Comparison of ENCODE assay signal across 9 cellular contexts in the genomic region with DNA sequence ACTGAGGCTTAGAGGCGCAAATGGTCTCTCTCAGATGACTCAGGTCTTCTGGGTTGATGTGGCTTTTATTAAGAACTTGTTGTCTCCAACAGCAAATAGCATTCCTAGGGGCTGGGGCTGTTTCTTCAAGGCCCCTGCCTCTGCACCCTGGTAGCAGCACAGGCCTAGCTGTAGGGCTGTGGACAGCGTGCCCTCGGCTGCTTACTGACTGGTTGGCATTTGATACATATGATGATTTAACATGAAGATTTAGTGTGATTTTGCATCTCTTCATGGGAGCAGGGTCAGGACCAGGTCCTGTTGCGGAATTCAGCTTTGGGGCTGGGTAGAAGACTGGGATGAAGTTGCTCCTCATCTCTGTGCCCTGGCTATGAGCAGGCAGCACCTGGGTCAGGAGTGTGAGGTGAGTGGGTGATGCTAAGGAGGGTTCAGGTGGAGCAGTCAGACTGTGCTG. TPM values are rescaled to one million over a fixed set of nuclear protein-coding genes. Genes with fewer than 3 reads are reported as not detected.
DNase-seq lines count a peak whose midpoint lies in the region; ATAC-seq and TF ChIP-seq lines count a peak whose summit lies in the region.
"Had no signal": no experiment of that assay in that cellular context is flagged by ENCODE, and none has a peak within 500 bp of the region (broad histone marks: within the 10 kb centered on the region; RNA-seq: fewer than 3 reads in every experiment).

No MANE protein-coding gene starts in this region.

- H3K23ac ChIP-seq in neuronal stem cell (ENCODE audit: low read depth, low read length, poor library complexity) = no peak overlapping the region

- H2AK5ac ChIP-seq in neuronal stem cell (ENCODE audit: low read depth, low read length) = peak overlapping the region; percentile 12

- BruUV-seq in MCF 10A (replicated peaks; lab: Mats Ljungman, UMichigan) = no TSS peak

- H3K14ac ChIP-seq in neuronal stem cell (ENCODE audit: low read length) = no peak overlapping the region

- no peaks in the 10 kb centered on the region for H3K36me3 ChIP-seq in CD8-positive, alpha-beta memory T cell (ENCODE audit: insufficient read depth, low read length)
- no peaks in the 10 kb centered on the region for H3K36me3 ChIP-seq in neuronal stem cell (replicated peaks in 1 of 2; ENCODE audit: control insufficient read depth in 2 of 2, insufficient read depth in 2 of 2, low read length in 2 of 2)

- WGBS in neuronal stem cell (ENCODE audit: extremely low coverage in 2 of 2, insufficient read length in 2 of 2, insufficient replicate concordance in 1 of 2), 2 donors = no CpG with 5 or more reads among the region's 4 CpGs

- no peak for TF ChIP-seq CTCF in MCF 10A (IDR thresholded peaks at IDR 0.05; ENCODE audit: unreplicated experiment)

- H4K91ac ChIP-seq in neuronal stem cell (ENCODE audit: low read depth, low read length, poor library complexity) = no peak overlapping the region

- H3K4me2 ChIP-seq in neuronal stem cell (ENCODE audit: insufficient read depth, low read length, poor library complexity, severe bottlenecking) = no peak overlapping the region

- CTCF ChIA-PET in CD8-positive, alpha-beta memory T cell (lab: Charles Lee) = interaction anchor here (0.6 to 2.3 kb wide), 7 partner anchors 17 to 1765 kb away, joined by 3 to 8 read pairs (median 4); no protein-coding TSS in a partner anchor
- CTCF ChIA-PET in MCF 10A (lab: Yijun Ruan, JAX) = interaction anchor here (0.8 to 2.1 kb wide), 9 partner anchors 11 to 145 kb away, joined by 3 to 11 read pairs (median 5); no protein-coding TSS in a partner anchor

- H3K27me3 Mint-ChIP-seq in CD8-positive, alpha-beta memory T cell = peaks cover 0 to 3% of the 10 kb centered on the region in 2 donors
- no peaks in the 10 kb centered on the region for H3K27me3 Mint-ChIP-seq in MCF 10A (ENCODE audit: insufficient read depth, unreplicated experiment)

- intact Hi-C loops in MCF 10A (cut with micrococcal nuclease) = loop anchor here (1.0 kb wide), 2 partner anchors 16 to 46 kb away; no protein-coding TSS in a partner anchor

- no peak for DNase-seq in CD8-positive, alpha-beta memory T cell
- DNase-seq in M059J (ENCODE audit: low read depth) (peak; percentile 58), MCF 10A (ENCODE audit: unreplicated experiment) (no peak), neuronal stem cell (ENCODE audit: low spot score) (no peak), NCI-H2171 treated with DMSO at 0.1 percent for 48 hours (lab: John Stamatoyannopoulos, UW) (no peak), RPMI8226 (no peak)
- DNase-seq: GDM1 had no signal

- H2BK12ac ChIP-seq in neuronal stem cell (ENCODE audit: low read length) = no peak overlapping the region

- H2BK15ac ChIP-seq in neuronal stem cell (ENCODE audit: low read length) = peak overlapping the region; percentile 46

- peak overlapping the region in 6 of 7 donors; percentile 66 to 86 (median 74) for H3K4me3 Mint-ChIP-seq in CD8-positive, alpha-beta memory T cell
- no peak overlapping the region for H3K4me3 Mint-ChIP-seq in MCF 10A (ENCODE audit: unreplicated experiment)

- H3K9me3 ChIP-seq in CD8-positive, alpha-beta memory T cell (ENCODE audit: low read length) = no peaks in the 10 kb centered on the region
- H3K9me3 ChIP-seq in neuronal stem cell (replicated peaks in 1 of 2; ENCODE audit: control insufficient read depth in 2 of 2, insufficient read depth in 1 of 2, low read depth in 1 of 2, low read length in 2 of 2) = no peaks in the 10 kb centered on the region

- no peak overlapping the region for H4K8ac ChIP-seq in neuronal stem cell (ENCODE audit: low read depth, low read length)

- H2AFZ ChIP-seq in neuronal stem cell (ENCODE audit: low read length) = peak overlapping the region; percentile 95

- peak overlapping the region in 7 of 8 donors; percentile 66 to 91 (median 85) for H3K27ac Mint-ChIP-seq in CD8-positive, alpha-beta memory T cell
- peak overlapping the region; percentile 76 for H3K27ac Mint-ChIP-seq in MCF 10A (ENCODE audit: low read depth, unreplicated experiment)

- H3K27me3 ChIP-seq in CD8-positive, alpha-beta memory T cell (ENCODE audit: insufficient read depth, low read length, poor library complexity, severe bottlenecking) = no peaks in the 10 kb centered on the region
- H3K27me3 ChIP-seq in neuronal stem cell (ENCODE audit: control insufficient read depth in 3 of 3, insufficient read depth in 3 of 3, low read depth in 1 of 3, low read length in 3 of 3) = no peaks in the 10 kb centered on the region

- peaks cover 0 to 2% (median 0%) of the 10 kb centered on the region in 5 donors for H3K9me3 Mint-ChIP-seq in CD8-positive, alpha-beta memory T cell
- H3K9me3 Mint-ChIP-seq in MCF 10A (ENCODE audit: unreplicated experiment) = no peaks in the 10 kb centered on the region

- H2BK120ac ChIP-seq in neuronal stem cell (ENCODE audit: low read depth, low read length) = peak overlapping the region; percentile 52

- H3K9ac ChIP-seq in neuronal stem cell (ENCODE audit: low read depth, low read length, poor library complexity) = no peak overlapping the region

- peaks cover 44 to 72% (median 66%) of the 10 kb centered on the region in 3 donors for H3K4me1 Mint-ChIP-seq in CD8-positive, alpha-beta memory T cell
- peaks cover 37% of the 10 kb centered on the region for H3K4me1 Mint-ChIP-seq in MCF 10A (ENCODE audit: insufficient read depth, unreplicated experiment)

- POLR2A ChIA-PET in CD8-positive, alpha-beta memory T cell (lab: Charles Lee) = interaction anchor here (0.5 to 1.8 kb wide), 3 partner anchors 25 to 47 kb away, joined by 3 to 4 read pairs (median 3); no protein-coding TSS in a partner anchor
- POLR2A ChIA-PET in MCF 10A (lab: Yijun Ruan, JAX) = interaction anchor here (0.6 to 5.1 kb wide), 17 partner anchors 8 to 319 kb away, joined by 3 to 74 read pairs (median 8); a partner anchor contains a TSS

- peaks cover 43% of the 10 kb centered on the region for H3K4me1 ChIP-seq in CD8-positive, alpha-beta memory T cell (ENCODE audit: insufficient read depth, low read length)
- peaks cover 20 to 35% of the 10 kb centered on the region in 2 donors for H3K4me1 ChIP-seq in neuronal stem cell (ENCODE audit: control insufficient read depth in 2 of 2, insufficient read depth in 1 of 2, low read depth in 1 of 2, low read length in 2 of 2)

- H3K4me3 ChIP-seq in CD8-positive, alpha-beta memory T cell (ENCODE audit: low read length) = peak overlapping the region; percentile 1
- no peak overlapping the region for H3K4me3 ChIP-seq in neuronal stem cell (ENCODE audit: low read length in 2 of 2)

- ATAC-seq in HG03045 (IDR thresholded peaks at IDR 0.05; ENCODE audit: unreplicated experiment) (no peak), GM21367 (IDR thresholded peaks at IDR 0.05; ENCODE audit: unreplicated experiment) (no peak)

- H3K18ac ChIP-seq in neuronal stem cell (ENCODE audit: low read length) = peak overlapping the region; percentile 94

- no peak overlapping the region for H3K27ac ChIP-seq in CD8-positive, alpha-beta memory T cell (ENCODE audit: low read depth, low read length)
- H3K27ac ChIP-seq in neuronal stem cell (replicated peaks; ENCODE audit: low read length) = no peak overlapping the region

- H3K79me1 ChIP-seq in neuronal stem cell (ENCODE audit: low read depth, low read length) = no peaks in the 10 kb centered on the region

- no peak overlapping the region for H2BK5ac ChIP-seq in neuronal stem cell (ENCODE audit: low read length)

- H3K36me3 Mint-ChIP-seq in CD8-positive, alpha-beta memory T cell = peaks cover 0 to 3% (median 0%) of the 10 kb centered on the region in 3 donors
- H3K36me3 Mint-ChIP-seq in MCF 10A (ENCODE audit: insufficient read depth, unreplicated experiment) = no peaks in the 10 kb centered on the region

- H3K4ac ChIP-seq in neuronal stem cell (ENCODE audit: low read length) = no peak overlapping the region

RNA-seq across cellular contexts. Expression of a gene that starts 24.3 kb away (rescaled TPM):
- total RNA-seq in CD8-positive, alpha-beta memory T cell = 100 to 1,000 TPM; 267 to 294 TPM
- polyA plus RNA-seq in CD8-positive, alpha-beta memory T cell = 0.58 TPM
- total RNA-seq in M059J (2014; rRNA removed; shearing (Covaris generic)) = 348 and 388 TPM in 2 replicates
- 154 and 192 TPM in 2 replicates for total RNA-seq in MCF 10A (2022)
- polyA plus RNA-seq in neuronal stem cell (2013, experiment 1 of 2) = 11.0 TPM
- polyA plus RNA-seq in neuronal stem cell (2013, experiment 2 of 2) = 10.9 TPM

RNA-seq across cellular contexts. Expression of a gene that starts 26.2 kb away (rescaled TPM):
- total RNA-seq in CD8-positive, alpha-beta memory T cell = 100 to 1,000 TPM; 154 to 155 TPM
- polyA plus RNA-seq in CD8-positive, alpha-beta memory T cell = 104 TPM
- 194 and 244 TPM in 2 replicates for total RNA-seq in M059J (2014; rRNA removed; shearing (Covaris generic))
- total RNA-seq in MCF 10A (2022) = 61.8 and 73.7 TPM in 2 replicates
- polyA plus RNA-seq in neuronal stem cell (2013, experiment 1 of 2) = 107 TPM
- 102 TPM for polyA plus RNA-seq in neuronal stem cell (2013, experiment 2 of 2)

RNA-seq across cellular contexts. Expression of a gene that starts 48.5 kb away (rescaled TPM):
- total RNA-seq in CD8-positive, alpha-beta memory T cell = 1,000 to 10,000 TPM; 1,610 to 1,639 TPM
- 136 TPM for polyA plus RNA-seq in CD8-positive, alpha-beta memory T cell
- total RNA-seq in M059J (2014; rRNA removed; shearing (Covaris generic)) = 1,768 and 1,968 TPM in 2 replicates
- total RNA-seq in MCF 10A (2022) = 200 and 210 TPM in 2 replicates
- polyA plus RNA-seq in neuronal stem cell (2013, experiment 1 of 2) = 2,147 TPM
- 2,146 TPM for polyA plus RNA-seq in neuronal stem cell (2013, experiment 2 of 2)

RNA-seq across cellular contexts. Expression of a gene that starts 51.6 kb away (rescaled TPM):
- total RNA-seq in CD8-positive, alpha-beta memory T cell = 10 to 100 TPM; 59.4 to 71.1 TPM
- polyA plus RNA-seq in CD8-positive, alpha-beta memory T cell = 6.4 TPM
- total RNA-seq in M059J (2014; rRNA removed; shearing (Covaris generic)) = 9.9 and 10.9 TPM in 2 replicates
- total RNA-seq in MCF 10A (2022) = 50.6 and 54.5 TPM in 2 replicates
- polyA plus RNA-seq in neuronal stem cell (2013, experiment 1 of 2) = 50.3 TPM
- polyA plus RNA-seq in neuronal stem cell (2013, experiment 2 of 2) = 51.5 TPM
